1 cellular context compared by ENCODE assay signal in genomic region chr7:13949450-13949849, GRCh38.
TF ChIP-seq lines count a peak whose summit lies in the region.

No MANE protein-coding gene starts in this region.

TF ChIP-seq in SK-N-SH, 30 proteins besides CTCF, POLR2A, EP300 and RAD21 (continued from another document):
- TF ChIP-seq REST (IDR thresholded peaks at IDR 0.05; ENCODE audit: low read depth, low read length) (no peak), MAX (IDR thresholded peaks at IDR 0.05; ENCODE audit: low read depth) (no peak), GATA2 (CRISPR knock-in tag; IDR thresholded peaks at IDR 0.05) (peak; percentile 100), POLR2AphosphoS5 (IDR thresholded peaks at IDR 0.05; ENCODE audit: low read depth, low read length) (peak; percentile 80; the same call in 1 of the 2 replicates), TEAD4 (IDR thresholded peaks at IDR 0.05; ENCODE audit: borderline replicate concordance, insufficient read depth) (peak; percentile 74), ELF1 (IDR thresholded peaks at IDR 0.05) (no peak), FOXJ3 (CRISPR knock-in tag; IDR thresholded peaks at IDR 0.05) (peak; percentile 100), RFX5 (IDR thresholded peaks at IDR 0.05; ENCODE audit: low read length) (peak; percentile 10; the same call in 1 of the 2 replicates), MXI1 (IDR thresholded peaks at IDR 0.05; ENCODE audit: low read depth, low read length) (no peak), RXRA (IDR thresholded peaks at IDR 0.05; ENCODE audit: borderline replicate concordance, low read depth) (no peak), MEF2A (IDR thresholded peaks at IDR 0.05; ENCODE audit: borderline replicate concordance, low read depth) (no peak), FOSL2 (IDR thresholded peaks at IDR 0.05; ENCODE audit: borderline replicate concordance, low read depth) (no peak), NRF1 (IDR thresholded peaks at IDR 0.05; ENCODE audit: low read depth, low read length) (no peak), USF1 (IDR thresholded peaks at IDR 0.05; ENCODE audit: borderline replicate concordance, low read depth) (no peak), USF2 (IDR thresholded peaks at IDR 0.05; ENCODE audit: borderline replicate concordance, low read depth, low read length) (no peak), YY1 (IDR thresholded peaks at IDR 0.05; ENCODE audit: low read depth) (no peak), GABPA (IDR thresholded peaks at IDR 0.05; ENCODE audit: low read depth) (no peak), TAF1 (IDR thresholded peaks at IDR 0.05; ENCODE audit: borderline replicate concordance, low read depth, low read length) (no peak), RCOR1 (IDR thresholded peaks at IDR 0.05; ENCODE audit: low read length) (peak; percentile 100), FOXM1 (IDR thresholded peaks at IDR 0.05; ENCODE audit: low read depth) (no peak), NFIC (IDR thresholded peaks at IDR 0.05; ENCODE audit: borderline replicate concordance) (no peak), JUND (IDR thresholded peaks at IDR 0.05) (peak; percentile 29; the same call in 1 of the 2 replicates), ZBTB33 (IDR thresholded peaks at IDR 0.05; ENCODE audit: borderline replicate concordance, low read depth) (no peak), CHD2 (IDR thresholded peaks at IDR 0.05; ENCODE audit: low read length, partially characterized antibody) (peak; percentile 98)
TF ChIP-seq in SK-N-SH: peak in this region for 10.
